Comparison of ENCODE assay signal across 9 cellular contexts in genomic region chr12:96070670-96071279, GRCh38. TPM values are rescaled to one million over a fixed set of nuclear protein-coding genes. Genes with fewer than 3 reads are reported as not detected.
DNase-seq lines count a peak whose midpoint lies in the region; ATAC-seq and TF ChIP-seq lines count a peak whose summit lies in the region.
"Had no signal": no experiment of that assay in that cellular context is flagged by ENCODE, and none has a peak within 500 bp of the region (broad histone marks: within the 10 kb centered on the region; RNA-seq: fewer than 3 reads in every experiment).

No MANE protein-coding gene starts in this region.

- no peaks in the 10 kb centered on the region for H3K9me3 ChIP-seq in CD4-positive, alpha-beta T cell (ENCODE audit: control insufficient read depth, low read length)
- H3K9me3 ChIP-seq in lower lobe of right lung, result no peaks in the 10 kb centered on the region
- H3K9me3 ChIP-seq: adrenal gland had no signal

- H3K4me3 ChIP-seq in epithelial cell of proximal tubule (ENCODE audit: low read depth, low read length), result no peak overlapping the region
- no peak overlapping the region for H3K4me3 ChIP-seq in lower lobe of right lung
- H3K4me3 ChIP-seq: adrenal gland had no signal

- POLR2A ChIA-PET in CD4-positive, alpha-beta T cell (lab: Charles Lee), result no interaction called here

- DNase-seq in CD4-positive, alpha-beta T cell, result no peak
- peak; percentile 52 for DNase-seq in NCI-H2029 treated with DMSO at 0.1 percent for 48 hours (lab: John Stamatoyannopoulos, UW)
- no peak for DNase-seq in epithelial cell of proximal tubule (ENCODE audit: low read depth)
- no peak for DNase-seq in lower lobe of right lung

- CTCF ChIA-PET in CD4-positive, alpha-beta T cell (lab: Charles Lee), result interaction anchor here (0.6 to 1.0 kb wide), 2 partner anchors 29 to 144 kb away, joined by 3 to 4 read pairs; no protein-coding TSS in a partner anchor

- no peak for TF ChIP-seq CTCF in CD4-positive, alpha-beta T cell (IDR thresholded peaks at IDR 0.05)
- peak; percentile 49 for TF ChIP-seq CTCF in epithelial cell of proximal tubule (conservative IDR thresholded peaks at IDR 0.05; ENCODE audit: low read depth, low read length)
- TF ChIP-seq CTCF in lower lobe of right lung (IDR thresholded peaks at IDR 0.05), result no peak

- H3K27ac ChIP-seq in CD4-positive, alpha-beta T cell (ENCODE audit: low read depth, low read length), result no peak overlapping the region
- no peak overlapping the region for H3K27ac ChIP-seq in lower lobe of right lung

- no peaks in the 10 kb centered on the region for H3K9me3 Mint-ChIP-seq in CD4-positive, alpha-beta T cell

- peak; percentile 32 for ATAC-seq in CD4-positive, alpha-beta T cell (ENCODE audit: poor library complexity)
- ATAC-seq in GM19452 (IDR thresholded peaks at IDR 0.05; ENCODE audit: unreplicated experiment) (peak; percentile 63), lower lobe of right lung (no peak), GM21526 (IDR thresholded peaks at IDR 0.05; ENCODE audit: low FRiP score, unreplicated experiment) (no peak), GM21447 (IDR thresholded peaks at IDR 0.05; ENCODE audit: unreplicated experiment) (no peak), HG03469 (IDR thresholded peaks at IDR 0.05; ENCODE audit: unreplicated experiment) (no peak)

- H3K36me3 ChIP-seq in lower lobe of right lung, result no peaks in the 10 kb centered on the region
- H3K36me3 ChIP-seq: adrenal gland had no signal

- peaks cover 22% of the 10 kb centered on the region for H3K4me1 Mint-ChIP-seq in CD4-positive, alpha-beta T cell (ENCODE audit: low read depth)

- H3K4me3 Mint-ChIP-seq in CD4-positive, alpha-beta T cell, result no peak overlapping the region

- no peak overlapping the region for H3K27ac Mint-ChIP-seq in CD4-positive, alpha-beta T cell

- intact Hi-C loops in CD4-positive, alpha-beta T cell (cut with DNase I, micrococcal nuclease), result no loop called here
- intact Hi-C loops in lower lobe of right lung (cut with DNase I), result no loop called here

- no peaks in the 10 kb centered on the region for H3K27me3 Mint-ChIP-seq in CD4-positive, alpha-beta T cell

- no peaks in the 10 kb centered on the region for H3K4me1 ChIP-seq in lower lobe of right lung
- H3K4me1 ChIP-seq: adrenal gland had no signal

- no peaks in the 10 kb centered on the region for H3K27me3 ChIP-seq in CD4-positive, alpha-beta T cell (ENCODE audit: control insufficient read depth, insufficient read depth, low read length)
- H3K27me3 ChIP-seq in lower lobe of right lung (ENCODE audit: low read depth), result no peaks in the 10 kb centered on the region
- H3K27me3 ChIP-seq: adrenal gland had no signal

- H3K36me3 Mint-ChIP-seq in CD4-positive, alpha-beta T cell (ENCODE audit: low read depth), result no peaks in the 10 kb centered on the region

RNA-seq across cellular contexts. Expression of gene LTA4H, which starts 35.4 kb away (rescaled TPM):
- total RNA-seq in CD4-positive, alpha-beta T cell, result 10 to 100 TPM; 43.0 to 44.0 TPM
- total RNA-seq in epithelial cell of proximal tubule (77.2 and 79.6 TPM in 2 replicates), lower lobe of right lung (567 TPM)

Comparison
In these comparisons a context has a peak if more than half of its experiments do, and no peak if none do; other contexts are left out.
1. ATAC-seq: peak in CD4-positive, alpha-beta T cell (single experiment) and GM19452 (single experiment); none in lower lobe of right lung (0 of 2), GM21526 (single experiment), GM21447 (single experiment) and HG03469 (single experiment).